Comparison of ENCODE assay signal across 10 cellular contexts in the genomic region with DNA sequence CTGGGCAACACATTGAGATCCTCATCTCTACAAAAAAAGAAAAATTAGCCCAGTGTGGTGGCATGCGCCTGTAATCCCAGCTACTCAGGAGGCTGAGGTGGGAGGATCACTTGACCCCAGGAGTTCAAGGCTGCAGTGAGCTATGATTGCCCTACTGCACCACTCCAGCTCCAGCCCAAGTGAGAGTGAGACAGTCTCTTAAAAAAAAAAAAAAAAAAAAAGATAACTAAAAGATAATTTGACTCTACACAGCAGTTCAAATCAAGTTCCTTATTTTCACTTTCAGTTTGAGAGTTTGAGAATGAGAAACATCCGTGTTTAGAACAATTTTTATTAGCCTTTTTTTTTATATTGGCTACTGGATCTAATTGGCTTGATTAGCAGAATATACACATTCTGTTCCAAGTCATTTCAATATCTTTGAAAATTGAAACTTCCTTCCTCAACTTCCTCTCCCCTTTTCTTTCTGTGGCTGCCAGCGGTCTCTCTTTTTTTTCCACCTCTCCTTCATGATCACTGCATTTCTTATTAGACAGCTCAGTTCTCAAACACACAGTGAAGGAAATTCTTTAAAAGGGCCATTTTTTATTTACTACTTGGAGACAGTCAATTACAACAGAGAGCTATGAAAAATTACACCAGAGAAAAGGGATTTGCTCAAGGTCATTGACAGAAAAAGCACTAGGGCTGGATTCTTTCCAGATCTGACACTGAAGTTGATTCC. TPM values are rescaled to one million over a fixed set of nuclear protein-coding genes. Genes with fewer than 3 reads are reported as not detected.
DNase-seq lines count a peak whose midpoint lies in the region; TF ChIP-seq lines count a peak whose summit lies in the region.
"Had no signal": no experiment of that assay in that cellular context is flagged by ENCODE, and none has a peak within 500 bp of the region (broad histone marks: within the 10 kb centered on the region; RNA-seq: fewer than 3 reads in every experiment).

No MANE protein-coding gene starts in this region.

- POLR2A ChIA-PET in activated CD4-positive, alpha-beta memory T cell treated with anti-CD3 and anti-CD28 coated beads for 36 hours (lab: Charles Lee) = interaction anchor here (0.7 to 1.2 kb wide), 2 partner anchors 19 to 24 kb away, joined by 3 to 4 read pairs; a partner anchor contains a TSS

- no peaks in the 10 kb centered on the region for H3K9me3 ChIP-seq in tibial artery

- no peaks in the 10 kb centered on the region for H3K36me3 Mint-ChIP-seq in activated T-cell treated with anti-CD3 and anti-CD28 coated beads, Interleukin-2, amount 50 U/mL, for 24 hours (ENCODE audit: low read depth)
- no peaks in the 10 kb centered on the region for H3K36me3 Mint-ChIP-seq in activated CD4-positive, alpha-beta memory T cell treated with anti-CD3 and anti-CD28 coated beads for 36 hours
- H3K36me3 Mint-ChIP-seq in immature natural killer cell (peaks cover 0 to 3% (median 0%) of the 10 kb centered on the region in 3 donors), progenitor cell of endocrine pancreas (ENCODE audit: insufficient read depth) (peaks cover 7% of the 10 kb centered on the region)

- TF ChIP-seq CTCF in tibial artery (IDR thresholded peaks at IDR 0.05) (no peak), progenitor cell of endocrine pancreas (IDR thresholded peaks at IDR 0.05; ENCODE audit: unreplicated experiment) (no peak)

- intact Hi-C loops in activated CD4-positive, alpha-beta memory T cell treated with anti-CD3 and anti-CD28 coated beads for 36 hours (cut with micrococcal nuclease) = no loop called here
- intact Hi-C loops in tibial artery (cut with DNase I; ENCODE audit: low total_unique reads) = no loop called here

- peak overlapping the region in 1 of 2 donors; percentile 10 for H3K4me3 ChIP-seq in tibial artery

- peaks cover 5% of the 10 kb centered on the region for H3K9me3 Mint-ChIP-seq in activated T-cell treated with anti-CD3 and anti-CD28 coated beads, Interleukin-2, amount 50 U/mL, for 24 hours
- H3K9me3 Mint-ChIP-seq in activated CD4-positive, alpha-beta memory T cell treated with anti-CD3 and anti-CD28 coated beads for 36 hours = no peaks in the 10 kb centered on the region
- H3K9me3 Mint-ChIP-seq in immature natural killer cell (no peaks in the 10 kb centered on the region), progenitor cell of endocrine pancreas (ENCODE audit: low read depth) (peaks cover 16% of the 10 kb centered on the region)

- H3K36me3 ChIP-seq in tibial artery = no peaks in the 10 kb centered on the region

- H3K4me1 Mint-ChIP-seq in activated T-cell treated with anti-CD3 and anti-CD28 coated beads, Interleukin-2, amount 50 U/mL, for 24 hours (ENCODE audit: low read depth) = peaks cover 23% of the 10 kb centered on the region
- peaks cover 26% of the 10 kb centered on the region for H3K4me1 Mint-ChIP-seq in activated CD4-positive, alpha-beta memory T cell treated with anti-CD3 and anti-CD28 coated beads for 36 hours (ENCODE audit: low read depth)
- H3K4me1 Mint-ChIP-seq in immature natural killer cell (peaks cover 21 to 22% of the 10 kb centered on the region in 2 donors), progenitor cell of endocrine pancreas (ENCODE audit: low read depth) (peaks cover 18% of the 10 kb centered on the region)

- peak overlapping the region; percentile 11 to 21 for H3K27ac ChIP-seq in tibial artery

- H3K4me3 Mint-ChIP-seq in activated T-cell treated with anti-CD3 and anti-CD28 coated beads, Interleukin-2, amount 50 U/mL, for 24 hours = peak overlapping the region; percentile 66
- peak overlapping the region; percentile 63 for H3K4me3 Mint-ChIP-seq in activated CD4-positive, alpha-beta memory T cell treated with anti-CD3 and anti-CD28 coated beads for 36 hours
- H3K4me3 Mint-ChIP-seq in immature natural killer cell (peak overlapping the region; percentile 71 to 91 (median 77)), progenitor cell of endocrine pancreas (ENCODE audit: low read depth) (no peak overlapping the region)

- H3K27ac Mint-ChIP-seq in activated T-cell treated with anti-CD3 and anti-CD28 coated beads, Interleukin-2, amount 50 U/mL, for 24 hours = peak overlapping the region; percentile 88
- H3K27ac Mint-ChIP-seq in activated CD4-positive, alpha-beta memory T cell treated with anti-CD3 and anti-CD28 coated beads for 36 hours = peak overlapping the region; percentile 82
- H3K27ac Mint-ChIP-seq in immature natural killer cell (peak overlapping the region; percentile 90 to 98 (median 92)), progenitor cell of endocrine pancreas (no peak overlapping the region)

- no peaks in the 10 kb centered on the region for H3K27me3 ChIP-seq in tibial artery

- CTCF ChIA-PET in activated CD4-positive, alpha-beta memory T cell treated with anti-CD3 and anti-CD28 coated beads for 36 hours (lab: Charles Lee) = interaction anchor here (0.6 to 3.5 kb wide), 6 partner anchors 9 to 60 kb away, joined by 3 to 20 read pairs (median 4); a partner anchor contains a TSS

- DNase-seq in activated T-cell treated with anti-CD3 and anti-CD28 coated beads, Interleukin-2, amount 50 U/mL, for 24 hours = no peak
- DNase-seq in activated T-cell treated with anti-CD3 and anti-CD28 coated beads for 4 hours = no peak
- peak; percentile 28 for DNase-seq in activated CD4-positive, alpha-beta memory T cell treated with anti-CD3 and anti-CD28 coated beads for 36 hours
- DNase-seq in immature natural killer cell = peak in 2 of 3 donors; percentile 18 to 23
- no peak for DNase-seq in tibial artery
- no peak for DNase-seq in AG20443 (ENCODE audit: low spot score)
- no peak for DNase-seq in progenitor cell of endocrine pancreas (ENCODE audit: low spot score, unreplicated experiment)
- no peak for DNase-seq in NCI-H1436 (lab: John Stamatoyannopoulos, UW)

- no peaks in the 10 kb centered on the region for H3K27me3 Mint-ChIP-seq in activated T-cell treated with anti-CD3 and anti-CD28 coated beads, Interleukin-2, amount 50 U/mL, for 24 hours
- H3K27me3 Mint-ChIP-seq in activated CD4-positive, alpha-beta memory T cell treated with anti-CD3 and anti-CD28 coated beads for 36 hours = no peaks in the 10 kb centered on the region
- H3K27me3 Mint-ChIP-seq in immature natural killer cell (ENCODE audit: low read depth in 3 of 3) (peaks cover 3 to 4% (median 4%) of the 10 kb centered on the region in 3 donors), progenitor cell of endocrine pancreas (no peaks in the 10 kb centered on the region)

- H3K4me1 ChIP-seq in tibial artery = peaks cover 0 to 26% (median 9%) of the 10 kb centered on the region in 4 donors

RNA-seq across cellular contexts. Expression of a gene that starts 4.5 kb away (rescaled TPM):
- 10 to 100 TPM; 20.1 to 23.6 TPM for total RNA-seq in activated CD4-positive, alpha-beta memory T cell treated with anti-CD3 and anti-CD28 coated beads for 36 hours
- 10 to 100 TPM in 1 of 3 donors, 1 to 10 TPM in 2; 4.8 to 11.1 (median 5.4) TPM for polyA plus RNA-seq in immature natural killer cell
- total RNA-seq in progenitor cell of endocrine pancreas = 69.7 and 72.6 TPM in 2 replicates

RNA-seq across cellular contexts. Expression of a gene that starts 24.1 kb away (rescaled TPM):
- 10 to 100 TPM; 77.1 to 78.8 TPM for total RNA-seq in activated CD4-positive, alpha-beta memory T cell treated with anti-CD3 and anti-CD28 coated beads for 36 hours
- 10 to 100 TPM; 16.8 to 30.3 (median 23.9) TPM for polyA plus RNA-seq in immature natural killer cell
- 55.2 and 56.0 TPM in 2 replicates for total RNA-seq in progenitor cell of endocrine pancreas

RNA-seq across cellular contexts. Expression of a gene that starts 47.2 kb away (rescaled TPM):
- total RNA-seq in activated CD4-positive, alpha-beta memory T cell treated with anti-CD3 and anti-CD28 coated beads for 36 hours = not detected
- not detected for polyA plus RNA-seq in immature natural killer cell
- not detected in 2 replicates for total RNA-seq in progenitor cell of endocrine pancreas
- total RNA-seq: myocyte, SK-MEL-5 had no signal

RNA-seq across cellular contexts. Expression of a gene that starts 48.4 kb away (rescaled TPM):
- 10 to 100 TPM; 47.7 to 48.1 TPM for total RNA-seq in activated CD4-positive, alpha-beta memory T cell treated with anti-CD3 and anti-CD28 coated beads for 36 hours
- under 1 TPM in 2 of 3 donors, not detected in 1; 0.47 to 0.85 TPM for polyA plus RNA-seq in immature natural killer cell
- total RNA-seq in progenitor cell of endocrine pancreas = 10.1 and 15.0 TPM in 2 replicates

RNA-seq across cellular contexts. Expression of a gene that starts 48.5 kb away (rescaled TPM):
- 10 to 100 TPM; 53.9 to 64.5 TPM for total RNA-seq in activated CD4-positive, alpha-beta memory T cell treated with anti-CD3 and anti-CD28 coated beads for 36 hours
- 10 to 100 TPM; 47.8 to 69.1 (median 49.4) TPM for polyA plus RNA-seq in immature natural killer cell
- 59.1 and 59.6 TPM in 2 replicates for total RNA-seq in progenitor cell of endocrine pancreas

Comparison
In these comparisons a context has a peak if more than half of its experiments do, and no peak if none do; other contexts are left out.
1. DNase-seq: peak in activated CD4-positive, alpha-beta memory T cell treated with anti-CD3 and anti-CD28 coated beads for 36 hours (single experiment) and immature natural killer cell (2 of 3); none in activated T-cell treated with anti-CD3 and anti-CD28 coated beads, Interleukin-2, amount 50 U/mL, for 24 hours (single experiment), activated T-cell treated with anti-CD3 and anti-CD28 coated beads for 4 hours (single experiment), tibial artery (0 of 2), AG20443 (single experiment), progenitor cell of endocrine pancreas (single experiment) and NCI-H1436 (single experiment).